Comparison of ENCODE assay signal across 27 cellular contexts in genomic region chr1:71270394-71270793, GRCh38.
DNase-seq lines count a peak whose midpoint lies in the region; ATAC-seq and TF ChIP-seq lines count a peak whose summit lies in the region.
"Had no signal": no experiment of that assay in that cellular context is flagged by ENCODE, and none has a peak within 500 bp of the region (broad histone marks: within the 10 kb centered on the region; RNA-seq: fewer than 3 reads in every experiment).

No MANE protein-coding gene starts in this region.

- no peaks in the 10 kb centered on the region for H3K79me2 ChIP-seq in OCI-LY3 (ENCODE audit: low read length)

- peak overlapping the region; percentile 56 for H3K27ac ChIP-seq in OCI-LY3 (ENCODE audit: low read length)
- no peak overlapping the region for H3K27ac ChIP-seq in neuronal stem cell (replicated peaks; ENCODE audit: low read length)
- H3K27ac ChIP-seq: PC-9, SJCRH30 had no signal

- no peak overlapping the region for H2AFZ ChIP-seq in OCI-LY3 (ENCODE audit: low read depth, low read length)
- H2AFZ ChIP-seq in neuronal stem cell (ENCODE audit: low read length): no peak overlapping the region
- H2AFZ ChIP-seq: PC-9 had no signal

- H2AK5ac ChIP-seq in neuronal stem cell (ENCODE audit: low read depth, low read length): peak overlapping the region; percentile 13

- H3K9me3 ChIP-seq in OCI-LY3 (ENCODE audit: insufficient read depth, low read length): no peaks in the 10 kb centered on the region
- no peaks in the 10 kb centered on the region for H3K9me3 ChIP-seq in neuronal stem cell (replicated peaks in 1 of 2; ENCODE audit: control insufficient read depth in 2 of 2, insufficient read depth in 1 of 2, low read depth in 1 of 2, low read length in 2 of 2)
- H3K9me3 ChIP-seq: SJCRH30 had no signal

- H3K4me3 ChIP-seq in OCI-LY3 (ENCODE audit: low read length) (0 out of 2 replicates have a peak overlapping the region, but pooled peaks have one; percentile 4), neuronal stem cell (ENCODE audit: low read length in 2 of 2) (no peak overlapping the region)
- H3K4me3 ChIP-seq: GM12878, PC-9, SJCRH30 had no signal

- H3K18ac ChIP-seq in neuronal stem cell (ENCODE audit: low read length): peak overlapping the region; percentile 20

- H3K27me3 ChIP-seq in OCI-LY3 (ENCODE audit: low read depth, low read length): no peaks in the 10 kb centered on the region
- no peaks in the 10 kb centered on the region for H3K27me3 ChIP-seq in neuronal stem cell (ENCODE audit: control insufficient read depth in 3 of 3, insufficient read depth in 3 of 3, low read depth in 1 of 3, low read length in 3 of 3)
- H3K27me3 ChIP-seq: SJCRH30 had no signal

- no peak for TF ChIP-seq CTCF in OCI-LY3 (IDR thresholded peaks at IDR 0.05; ENCODE audit: low read depth, low read length)

- no peak overlapping the region for H3K14ac ChIP-seq in neuronal stem cell (ENCODE audit: low read length)

- H3K79me1 ChIP-seq in neuronal stem cell (ENCODE audit: low read depth, low read length): no peaks in the 10 kb centered on the region

- no peak overlapping the region for H3K23ac ChIP-seq in neuronal stem cell (ENCODE audit: low read depth, low read length, poor library complexity)

- no peak overlapping the region for H2BK12ac ChIP-seq in neuronal stem cell (ENCODE audit: low read length)

- no peak overlapping the region for H2BK15ac ChIP-seq in neuronal stem cell (ENCODE audit: low read length)

- H3K4me1 ChIP-seq in OCI-LY3 (ENCODE audit: low read length): peaks cover 27% of the 10 kb centered on the region
- H3K4me1 ChIP-seq in neuronal stem cell (ENCODE audit: control insufficient read depth in 2 of 2, insufficient read depth in 1 of 2, low read depth in 1 of 2, low read length in 2 of 2): peaks cover 0 to 2% of the 10 kb centered on the region in 2 donors
- H3K4me1 ChIP-seq: SJCRH30 had no signal

- H4K20me1 ChIP-seq in OCI-LY3 (ENCODE audit: insufficient read depth, low read length): no peaks in the 10 kb centered on the region

- H2BK5ac ChIP-seq in neuronal stem cell (ENCODE audit: low read length): no peak overlapping the region

- H3K36me3 ChIP-seq in OCI-LY3 (replicated peaks; ENCODE audit: low read depth, low read length) (no peaks in the 10 kb centered on the region), neuronal stem cell (replicated peaks in 1 of 2; ENCODE audit: control insufficient read depth in 2 of 2, insufficient read depth in 2 of 2, low read length in 2 of 2) (no peaks in the 10 kb centered on the region)
- H3K36me3 ChIP-seq: SJCRH30 had no signal

- H4K91ac ChIP-seq in neuronal stem cell (ENCODE audit: low read depth, low read length, poor library complexity): no peak overlapping the region

- H3K9ac ChIP-seq in OCI-LY3 (ENCODE audit: low read length) (peak overlapping the region; percentile 15; the same call in 1 of the 2 replicates), neuronal stem cell (ENCODE audit: low read depth, low read length, poor library complexity) (no peak overlapping the region)

- peak overlapping the region; percentile 38 for H3K4me2 ChIP-seq in OCI-LY3 (ENCODE audit: low read length)
- no peak overlapping the region for H3K4me2 ChIP-seq in neuronal stem cell (ENCODE audit: insufficient read depth, low read length, poor library complexity, severe bottlenecking)
- H3K4me2 ChIP-seq: PC-9 had no signal

- ATAC-seq in GM18867 (IDR thresholded peaks at IDR 0.05; ENCODE audit: unreplicated experiment) (no peak), GM21529 (IDR thresholded peaks at IDR 0.05; ENCODE audit: unreplicated experiment) (no peak)
- ATAC-seq: HCT116, HepG2, Right ventricle myocardium inferior, SK-N-SH treated with all-trans-retinoic acid at 6 μM for 48 hours, T-helper 17 cell had no signal

- H4K8ac ChIP-seq in neuronal stem cell (ENCODE audit: low read depth, low read length): no peak overlapping the region

- no CpG with 5 or more reads among the region's 7 CpGs for WGBS in neuronal stem cell (ENCODE audit: extremely low coverage in 2 of 2, insufficient read length in 2 of 2, insufficient replicate concordance in 1 of 2), 2 donors

- no peak overlapping the region for H3K4ac ChIP-seq in neuronal stem cell (ENCODE audit: low read length)

- DNase-seq in NCI-H82 (lab: John Stamatoyannopoulos, UW) (peak; percentile 46), NCI-H82 treated with DMSO at 0.1 percent for 48 hours (lab: John Stamatoyannopoulos, UW; ENCODE audit: unreplicated experiment) (no peak), NCI-H1105 treated with DMSO at 0.1 percent for 48 hours (lab: John Stamatoyannopoulos, UW) (peak; percentile 15), neuronal stem cell (ENCODE audit: low spot score) (no peak), NOMO-1 treated with dmso at 0.1 percent for 144 hours (lab: John Stamatoyannopoulos, UW; ENCODE audit: unreplicated experiment) (no peak)
- DNase-seq: C1 segment of cervical spinal cord; CD4-positive, alpha-beta memory T cell; COR-L47; DMS79; EL; GDM1; Karpas-422; NCI-H1092 treated with DMSO at 0.1 percent for 48 hours; NCI-H187; NCI-H2107; NCI-H226; PC-9; SJCRH30; T-helper 17 cell had no signal

- H2BK120ac ChIP-seq in neuronal stem cell (ENCODE audit: low read depth, low read length): no peak overlapping the region

Comparison
In these comparisons a context has a peak if more than half of its experiments do, and no peak if none do; other contexts are left out.
1. DNase-seq: peak in NCI-H82 (single experiment) and NCI-H1105 treated with DMSO at 0.1 percent for 48 hours (single experiment); none in NCI-H82 treated with DMSO at 0.1 percent for 48 hours (single experiment), neuronal stem cell (single experiment) and NOMO-1 treated with dmso at 0.1 percent for 144 hours (single experiment).